ENCODE assay signal across 24 cellular contexts in the genomic region with DNA sequence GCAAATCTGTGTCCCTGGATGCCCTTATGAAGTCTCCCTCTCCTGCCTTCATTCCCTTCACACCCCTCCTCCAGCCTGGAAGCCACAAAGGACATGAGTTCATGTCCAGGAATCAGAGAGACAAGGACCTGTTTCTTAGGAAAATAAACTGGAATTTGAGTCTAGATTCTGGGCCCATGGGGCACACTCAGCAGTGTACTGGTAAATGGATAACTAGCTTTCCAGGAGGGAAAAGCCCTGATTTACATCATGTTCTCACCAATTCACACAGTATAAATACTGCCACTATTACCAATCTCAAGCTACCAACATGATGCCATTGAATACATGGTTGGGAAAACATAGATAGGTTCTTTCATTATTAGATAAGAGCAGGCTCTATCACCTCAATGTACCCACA. TPM values are rescaled to one million over a fixed set of nuclear protein-coding genes. Genes with fewer than 3 reads are reported as not detected.
DNase-seq lines count a peak whose midpoint lies in the region; ATAC-seq, FAIRE-seq and TF ChIP-seq lines count a peak whose summit lies in the region.
"Had no signal": no experiment of that assay in that cellular context is flagged by ENCODE, and none has a peak within 500 bp of the region (broad histone marks: within the 10 kb centered on the region; RNA-seq: fewer than 3 reads in every experiment).

No MANE protein-coding gene starts in this region.

- peaks cover 13% of the 10 kb centered on the region for H3K4me1 Mint-ChIP-seq in endodermal cell
- H3K4me1 Mint-ChIP-seq: CD4-positive, alpha-beta memory T cell had no signal

- FAIRE-seq in HepG2 (lab: Jason Lieb, UNC), result no peak
- FAIRE-seq: GM12878, GM19239, H1 had no signal

- H3K36me3 Mint-ChIP-seq in endodermal cell (ENCODE audit: low read depth), result no peaks in the 10 kb centered on the region
- H3K36me3 Mint-ChIP-seq: CD4-positive, alpha-beta memory T cell had no signal

- no peak overlapping the region for H3K27ac Mint-ChIP-seq in endodermal cell
- H3K27ac Mint-ChIP-seq: CD4-positive, alpha-beta memory T cell had no signal

- H4K20me1 ChIP-seq in HepG2 (ENCODE audit: insufficient read depth, low read length), result no peaks in the 10 kb centered on the region

- H3K4me3 ChIP-seq in endodermal cell (ENCODE audit: low read length) (peak overlapping the region; percentile 1), kidney epithelial cell (ENCODE audit: low read depth, low read length) (no peak overlapping the region), HepG2 (replicated peaks in 1 of 3; ENCODE audit: insufficient read depth in 1 of 3, low read depth in 2 of 3, low read length in 3 of 3) (no peak overlapping the region)
- H3K4me3 ChIP-seq: GM12878, GM23248 had no signal

- no peaks in the 10 kb centered on the region for H3K9me3 Mint-ChIP-seq in endodermal cell
- H3K9me3 Mint-ChIP-seq: CD4-positive, alpha-beta memory T cell had no signal

- POLR2A ChIA-PET in HepG2 (lab: Yijun Ruan, JAX), result no interaction called here

- ATAC-seq in HepG2, result peak; percentile 56; the same call in 2 of the 3 replicates
- no peak for ATAC-seq in GM19395 (IDR thresholded peaks at IDR 0.05; ENCODE audit: unreplicated experiment)
- ATAC-seq in GM19351 (IDR thresholded peaks at IDR 0.05; ENCODE audit: unreplicated experiment), result no peak
- ATAC-seq: GM12878, HCT116 had no signal

- peaks cover 3% of the 10 kb centered on the region for H3K27me3 Mint-ChIP-seq in endodermal cell (ENCODE audit: insufficient read depth)

- no peak overlapping the region for H3K4me3 Mint-ChIP-seq in endodermal cell
- H3K4me3 Mint-ChIP-seq: CD4-positive, alpha-beta memory T cell had no signal

- no peaks in the 10 kb centered on the region for H3K27me3 ChIP-seq in endodermal cell (ENCODE audit: control insufficient read depth, insufficient read depth, low read length, poor library complexity, severe bottlenecking)
- no peaks in the 10 kb centered on the region for H3K27me3 ChIP-seq in kidney epithelial cell (ENCODE audit: control insufficient read depth, insufficient read depth, low read length)
- H3K27me3 ChIP-seq in HepG2 (ENCODE audit: control insufficient read depth in 1 of 2, insufficient read depth in 2 of 2, low read length in 2 of 2), result no peaks in the 10 kb centered on the region

- TF ChIP-seq POLR2A in HepG2 (IDR thresholded peaks at IDR 0.05; ENCODE audit: insufficient read depth in 1 of 2, low read depth in 2 of 2, low read length in 2 of 2), result no peak

- TF ChIP-seq CTCF in endodermal cell (conservative IDR thresholded peaks at IDR 0.05) (no peak), kidney epithelial cell (IDR thresholded peaks at IDR 0.05; ENCODE audit: insufficient read depth, low read length, poor library complexity, severe bottlenecking) (no peak), HepG2 (CRISPR knock-in tag; IDR thresholded peaks at IDR 0.05) (no peak)

- BruUV-seq in HepG2 (replicated peaks; lab: Mats Ljungman, UMichigan), result no TSS peak

- no peak overlapping the region for H2AFZ ChIP-seq in HepG2 (ENCODE audit: low read length)
- H2AFZ ChIP-seq: GM23248 had no signal

- H3K36me3 ChIP-seq in endodermal cell (ENCODE audit: control insufficient read depth, insufficient read depth, low read length), result no peaks in the 10 kb centered on the region
- H3K36me3 ChIP-seq in kidney epithelial cell (ENCODE audit: control insufficient read depth, insufficient read depth, low read length), result no peaks in the 10 kb centered on the region
- H3K36me3 ChIP-seq in HepG2 (replicated peaks in 1 of 2; ENCODE audit: control insufficient read depth in 1 of 2, insufficient read depth in 2 of 2, low read length in 2 of 2), result no peaks in the 10 kb centered on the region

- in situ Hi-C loops in HepG2 (cut with HindIII; ENCODE audit: extremely low pct_ligation_motif_present, low pct_unique_long_range_greater_than_20kb), result no loop called here

- no peak for TF ChIP-seq RAD21 in HepG2 (CRISPR knock-in tag; IDR thresholded peaks at IDR 0.05)

- H3K27ac ChIP-seq in endodermal cell (ENCODE audit: low read depth, low read length), result no peak overlapping the region
- no peak overlapping the region for H3K27ac ChIP-seq in HepG2 (ENCODE audit: extremely low read length, insufficient read depth, low read length)
- H3K27ac ChIP-seq: GM23248 had no signal

- H3K9ac ChIP-seq in endodermal cell (ENCODE audit: extremely low read depth, low read length, poor library complexity, severe bottlenecking) (no peak overlapping the region), HepG2 (ENCODE audit: insufficient read depth, low read depth, low read length) (no peak overlapping the region)
- H3K9ac ChIP-seq: GM23248 had no signal

- intact Hi-C loops in HepG2 (cut with micrococcal nuclease; ENCODE audit: unreplicated experiment), result loop anchor here (10.0 kb wide), 1 partner anchor 464 kb away; no protein-coding TSS in a partner anchor

- H3K4me2 ChIP-seq in HepG2 (ENCODE audit: low read depth, low read length), result no peak overlapping the region

- DNase-seq in endodermal cell (no peak), kidney epithelial cell (ENCODE audit: low read depth) (peak; percentile 29), HepG2 (ENCODE audit: low spot score) (peak; percentile 2), renal cortical epithelial cell (ENCODE audit: low read depth) (peak; percentile 85)
- DNase-seq in activated CD4-positive, alpha-beta T cell treated with anti-CD3 and anti-CD28 coated beads, Interleukin-2, amount 50 U/mL, for 48 hours, result no peak
- no peak for DNase-seq in activated CD4-positive, CD25-positive, alpha-beta regulatory T cell (lab: John Stamatoyannopoulos, UW)
- DNase-seq: C1 segment of cervical spinal cord; CD4-positive, alpha-beta memory T cell; COR-L47; DMS153; DND-41; EL; GDM1; GM23248; H7 had no signal

- TF ChIP-seq EP300 in HepG2 (IDR thresholded peaks at IDR 0.05; ENCODE audit: low read depth in 2 of 2, low read length in 2 of 2) (no peak), HepG2 (CRISPR knock-in tag; IDR thresholded peaks at IDR 0.05; ENCODE audit: borderline replicate concordance) (no peak)

- H3K4me1 ChIP-seq in endodermal cell (ENCODE audit: control insufficient read depth, insufficient read depth, low read length) (peaks cover 14% of the 10 kb centered on the region), HepG2 (ENCODE audit: insufficient read depth, low read length) (peaks cover 13% of the 10 kb centered on the region; the same call in 1 of the 2 replicates)

- CTCF ChIA-PET in HepG2 (lab: Yijun Ruan, JAX; ENCODE audit: low intra/inter-chr PET ratio, low total read pairs), result no interaction called here

- no peaks in the 10 kb centered on the region for H3K79me2 ChIP-seq in HepG2 (ENCODE audit: insufficient read depth, low read length)

- H3K9me3 ChIP-seq in endodermal cell (ENCODE audit: control insufficient read depth, low read length) (no peaks in the 10 kb centered on the region), HepG2 (ENCODE audit: low read length) (no peaks in the 10 kb centered on the region)

RNA-seq across cellular contexts. Expression of gene FAM237B, which starts 9.9 kb away (rescaled TPM):
- total RNA-seq in endodermal cell (not detected), kidney epithelial cell (not detected in 2 replicates), HepG2 (2016; rRNA removed; fragmentation: Illumina TruSeq; extraction: Trizol) (not detected in 2 replicates), renal cortical epithelial cell (not detected in 2 replicates)
- polyA plus RNA-seq in endodermal cell (2013, experiment 1 of 2), result not detected
- polyA plus RNA-seq in endodermal cell (2013, experiment 2 of 2), result not detected
- not detected in 2 replicates for total RNA-seq in HepG2 (2016; cell fraction: cytosol; rRNA removed; fragmentation: Illumina TruSeq; extraction: Trizol; ENCODE audit: low read depth)
- total RNA-seq in HepG2 (2016; cell fraction: insoluble cytoplasmic fraction; rRNA removed; fragmentation: Illumina TruSeq; extraction: Trizol), result not detected in 2 replicates
- not detected in 2 replicates for total RNA-seq in HepG2 (2016; cell fraction: membrane; rRNA removed; fragmentation: Illumina TruSeq; extraction: Trizol)
- total RNA-seq in HepG2 (2016; cell fraction: nucleus; rRNA removed; fragmentation: Illumina TruSeq; extraction: Trizol), result not detected in 2 replicates
- not detected in 2 replicates for polyA plus RNA-seq in HepG2 (2011; rRNA removed)
- not detected in 2 replicates for polyA plus RNA-seq in HepG2 (2011; cell fraction: cytosol; rRNA removed)
- polyA plus RNA-seq in HepG2 (2011; cell fraction: nucleus; rRNA removed), result not detected in 2 replicates
- polyA plus RNA-seq in HepG2 (2012), result not detected in 2 replicates
- polyA plus RNA-seq in HepG2 (2016; cell fraction: cytosol; fragmentation: Illumina TruSeq; extraction: Trizol; ENCODE audit: low read depth), result not detected in 2 replicates
- polyA plus RNA-seq in HepG2 (2016; cell fraction: insoluble cytoplasmic fraction; fragmentation: Illumina TruSeq; extraction: Trizol; ENCODE audit: low read depth), result not detected in 2 replicates
- polyA plus RNA-seq in HepG2 (2016; cell fraction: membrane; fragmentation: Illumina TruSeq; extraction: Trizol; ENCODE audit: low read depth), result not detected in 2 replicates
- polyA plus RNA-seq in HepG2 (2016; cell fraction: nucleus; fragmentation: Illumina TruSeq; extraction: Trizol; ENCODE audit: insufficient read depth, low read depth), result not detected in 2 replicates
- not detected in 2 replicates for polyA minus RNA-seq in HepG2 (2011; rRNA and poly(A)+ RNA removed; ENCODE audit: low replicate concordance)
- not detected in 2 replicates for polyA minus RNA-seq in HepG2 (2011; cell fraction: cytosol; rRNA and poly(A)+ RNA removed)
- polyA minus RNA-seq in HepG2 (2011; cell fraction: nucleus; rRNA and poly(A)+ RNA removed), result not detected in 2 replicates
- total RNA-seq: A172; A673; CD4-positive, alpha-beta memory T cell; GM12878; GM23248; H1; H7 had no signal
- polyA plus RNA-seq: BJ; CD4-positive, alpha-beta memory T cell; GM12878; H1 had no signal

RNA-seq across cellular contexts. Expression of gene GTPBP10, which starts 35.3 kb away (rescaled TPM):
- total RNA-seq in endodermal cell, result 10 to 100 TPM; 24.5 to 26.3 TPM
- polyA plus RNA-seq in endodermal cell (2013, experiment 1 of 2), result 15.7 TPM
- polyA plus RNA-seq in endodermal cell (2013, experiment 2 of 2), result 20.6 TPM
- total RNA-seq in kidney epithelial cell, result 11.9 and 16.0 TPM in 2 replicates
- 38.7 and 54.6 TPM in 2 replicates for total RNA-seq in HepG2 (2016; rRNA removed; fragmentation: Illumina TruSeq; extraction: Trizol)
- 7.6 and 8.5 TPM in 2 replicates for total RNA-seq in HepG2 (2016; cell fraction: cytosol; rRNA removed; fragmentation: Illumina TruSeq; extraction: Trizol; ENCODE audit: low read depth)
- 32.3 and 61.3 TPM in 2 replicates for total RNA-seq in HepG2 (2016; cell fraction: insoluble cytoplasmic fraction; rRNA removed; fragmentation: Illumina TruSeq; extraction: Trizol)
- total RNA-seq in HepG2 (2016; cell fraction: membrane; rRNA removed; fragmentation: Illumina TruSeq; extraction: Trizol), result 9.0 and 9.3 TPM in 2 replicates
- 23.5 and 26.6 TPM in 2 replicates for total RNA-seq in HepG2 (2016; cell fraction: nucleus; rRNA removed; fragmentation: Illumina TruSeq; extraction: Trizol)
- 10.6 and 13.3 TPM in 2 replicates for polyA plus RNA-seq in HepG2 (2011; rRNA removed)
- 4.1 and 5.9 TPM in 2 replicates for polyA plus RNA-seq in HepG2 (2011; cell fraction: cytosol; rRNA removed)
- polyA plus RNA-seq in HepG2 (2011; cell fraction: nucleus; rRNA removed), result 4.8 and 8.4 TPM in 2 replicates
- 17.0 and 20.1 TPM in 2 replicates for polyA plus RNA-seq in HepG2 (2012)
- polyA plus RNA-seq in HepG2 (2016; cell fraction: cytosol; fragmentation: Illumina TruSeq; extraction: Trizol; ENCODE audit: low read depth), result 4.0 and 4.2 TPM in 2 replicates
- polyA plus RNA-seq in HepG2 (2016; cell fraction: insoluble cytoplasmic fraction; fragmentation: Illumina TruSeq; extraction: Trizol; ENCODE audit: low read depth), result 35.9 and 39.7 TPM in 2 replicates
- 5.4 and 6.1 TPM in 2 replicates for polyA plus RNA-seq in HepG2 (2016; cell fraction: membrane; fragmentation: Illumina TruSeq; extraction: Trizol; ENCODE audit: low read depth)
- polyA plus RNA-seq in HepG2 (2016; cell fraction: nucleus; fragmentation: Illumina TruSeq; extraction: Trizol; ENCODE audit: insufficient read depth, low read depth), result 22.5 and 25.4 TPM in 2 replicates
- 0.58 and 3.1 TPM in 2 replicates for polyA minus RNA-seq in HepG2 (2011; rRNA and poly(A)+ RNA removed; ENCODE audit: low replicate concordance)
- polyA minus RNA-seq in HepG2 (2011; cell fraction: cytosol; rRNA and poly(A)+ RNA removed), result 3.3 and 7.0 TPM in 2 replicates
- polyA minus RNA-seq in HepG2 (2011; cell fraction: nucleus; rRNA and poly(A)+ RNA removed), result 37.6 and 42.6 TPM in 2 replicates
- 21.4 and 22.7 TPM in 2 replicates for total RNA-seq in renal cortical epithelial cell

Comparison
In these comparisons a context has a peak if more than half of its experiments do, and no peak if none do; other contexts are left out.
1. DNase-seq: peak in kidney epithelial cell (single experiment), HepG2 (single experiment) and renal cortical epithelial cell (single experiment); none in endodermal cell (single experiment), activated CD4-positive, alpha-beta T cell treated with anti-CD3 and anti-CD28 coated beads, Interleukin-2, amount 50 U/mL, for 48 hours (0 of 2) and activated CD4-positive, CD25-positive, alpha-beta regulatory T cell (0 of 4).